In the genomic region with DNA sequence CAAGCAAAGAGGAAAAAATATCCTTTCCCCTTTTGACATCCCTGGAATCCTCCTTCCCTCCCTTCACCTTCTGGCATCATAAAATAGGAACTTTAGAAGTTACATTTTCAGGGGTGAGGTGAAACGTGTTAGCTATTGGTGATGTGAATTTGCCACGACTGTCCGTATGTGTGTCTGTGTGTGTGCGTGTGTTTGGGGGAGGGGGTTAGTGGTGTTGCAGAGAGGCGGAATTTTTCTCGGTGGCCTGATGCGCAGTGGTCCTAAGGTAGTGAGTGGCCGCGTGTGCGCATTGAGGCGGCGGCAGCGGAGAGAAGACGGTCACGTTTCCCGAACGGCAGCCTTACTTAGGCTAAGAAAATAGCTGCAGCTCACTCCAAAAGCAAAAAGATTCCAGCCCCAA, we compare ENCODE assay signal across 9 cellular contexts. TPM values are rescaled to one million over a fixed set of nuclear protein-coding genes. Genes with fewer than 3 reads are reported as not detected.
A peak's percentile ranks its signal among the peaks of the same experiment; 100 is the strongest.
DNase-seq lines count a peak whose midpoint lies in the region; ATAC-seq and TF ChIP-seq lines count a peak whose summit lies in the region.
"Had no signal": no experiment of that assay in that cellular context is flagged by ENCODE, and none has a peak within 500 bp of the region (broad histone marks: within the 10 kb centered on the region; RNA-seq: fewer than 3 reads in every experiment).

No MANE protein-coding gene starts in this region.

- WGBS in right lobe of liver (ENCODE audit: insufficient coverage, low coverage, low lambda C conversion rate, missing lambda C conversion rate) = 1% methylated on average over 10 of the region's 17 CpGs

- in situ Hi-C loops in HAP-1 (cut with MboI; ENCODE audit: low sequenced_read_pairs) = no loop called here

- TF ChIP-seq CTCF in WTC11 (IDR thresholded peaks at IDR 0.05) = no peak
- TF ChIP-seq CTCF in left ventricle myocardium inferior (IDR thresholded peaks at IDR 0.05; ENCODE audit: borderline replicate concordance) = no peak
- TF ChIP-seq CTCF in retinal pigment epithelial cell (conservative IDR thresholded peaks at IDR 0.05; ENCODE audit: low read depth, low read length) = no peak
- no peak for TF ChIP-seq CTCF in right lobe of liver (IDR thresholded peaks at IDR 0.05)

- H3K27ac Mint-ChIP-seq in WTC11 = no peak overlapping the region
- H3K27ac Mint-ChIP-seq in activated T-helper 17 cell treated with anti-CD3 and anti-CD28 coated beads, Interleukin-2, amount 50 U/mL, for 72 hours = no peak overlapping the region
- H3K27ac Mint-ChIP-seq: activated T-helper 2 cell treated with anti-CD3 and anti-CD28 coated beads, Interferon-gamma antibody, Interleukin-2, Interleukin-4, amounts not matched to agents 10 μg/mL and 5 μg/mL and 100 μg/mL, durations not matched to agents 14 hours and 24 hours and 36 hours had no signal

- peak overlapping the region; percentile 84 for H3K4me3 Mint-ChIP-seq in WTC11
- no peak overlapping the region for H3K4me3 Mint-ChIP-seq in activated T-helper 17 cell treated with anti-CD3 and anti-CD28 coated beads, Interleukin-2, amount 50 U/mL, for 72 hours

- CTCF ChIA-PET in WTC11 (lab: Charles Lee) = interaction anchor here (0.6 to 1.3 kb wide), 5 partner anchors 56 to 384 kb away, joined by 3 to 4 read pairs (median 3); no protein-coding TSS in a partner anchor

- H3K4me3 ChIP-seq in HAP-1 (peak overlapping the region; percentile 74), left ventricle myocardium inferior (peak overlapping the region; percentile 73), retinal pigment epithelial cell (ENCODE audit: low read length) (peak overlapping the region; percentile 99), right lobe of liver (peak overlapping the region in 1 of 3 donors; percentile 40)

- peaks cover 70% of the 10 kb centered on the region for H3K4me1 Mint-ChIP-seq in WTC11
- peaks cover 4% of the 10 kb centered on the region for H3K4me1 Mint-ChIP-seq in activated T-helper 17 cell treated with anti-CD3 and anti-CD28 coated beads, Interleukin-2, amount 50 U/mL, for 72 hours

- H3K4me1 ChIP-seq in HAP-1 = peaks cover 18% of the 10 kb centered on the region
- peaks cover 48% of the 10 kb centered on the region for H3K4me1 ChIP-seq in left ventricle myocardium inferior
- peaks cover 0 to 16% (median 0%) of the 10 kb centered on the region in 4 donors for H3K4me1 ChIP-seq in right lobe of liver

- intact Hi-C loops in left ventricle myocardium inferior (cut with micrococcal nuclease) (no loop called here), right lobe of liver (cut with DNase I) (no loop called here)

- DNase-seq in HAP-1 (ENCODE audit: low spot score in 2 of 2) (peak; percentile 26 to 59), WTC11 (ENCODE audit: low spot score) (peak; percentile 24), left ventricle myocardium inferior (no peak), retinal pigment epithelial cell (ENCODE audit: low read depth) (no peak), right lobe of liver (no peak)
- DNase-seq in activated CD8-positive, alpha-beta memory T cell treated with anti-CD3 and anti-CD28 coated beads, Interleukin-2, amount 50 U/mL, for 4 hours = no peak

- ATAC-seq in WTC11 (no peak), right lobe of liver (no peak), GM19452 (IDR thresholded peaks at IDR 0.05; ENCODE audit: unreplicated experiment) (no peak)
- no peak for ATAC-seq in activated T-helper 17 cell treated with anti-CD3 and anti-CD28 coated beads, Interleukin-2, amount 50 U/mL, for 72 hours (replicated peaks)

- H3K36me3 ChIP-seq in HAP-1 (replicated peaks) = no peaks in the 10 kb centered on the region
- no peaks in the 10 kb centered on the region for H3K36me3 ChIP-seq in left ventricle myocardium inferior
- no peaks in the 10 kb centered on the region for H3K36me3 ChIP-seq in right lobe of liver

- H3K9me3 ChIP-seq in HAP-1 (no peaks in the 10 kb centered on the region), left ventricle myocardium inferior (replicated peaks) (no peaks in the 10 kb centered on the region), right lobe of liver (no peaks in the 10 kb centered on the region)

- no peaks in the 10 kb centered on the region for H3K9me3 Mint-ChIP-seq in WTC11
- H3K9me3 Mint-ChIP-seq in activated T-helper 17 cell treated with anti-CD3 and anti-CD28 coated beads, Interleukin-2, amount 50 U/mL, for 72 hours = no peaks in the 10 kb centered on the region
- H3K9me3 Mint-ChIP-seq: activated T-helper 2 cell treated with anti-CD3 and anti-CD28 coated beads, Interferon-gamma antibody, Interleukin-2, Interleukin-4, amounts not matched to agents 10 μg/mL and 5 μg/mL and 100 μg/mL, durations not matched to agents 14 hours and 24 hours and 36 hours had no signal

- H3K27me3 ChIP-seq in HAP-1 (ENCODE audit: low read depth) = no peaks in the 10 kb centered on the region; the same call in 1 of the 2 replicates
- peaks cover 64% of the 10 kb centered on the region for H3K27me3 ChIP-seq in left ventricle myocardium inferior (ENCODE audit: low read depth)
- peaks cover 0 to 13% of the 10 kb centered on the region in 2 donors for H3K27me3 ChIP-seq in right lobe of liver

- POLR2A ChIA-PET in WTC11 (lab: Charles Lee) = interaction anchor here (0.7 to 1.2 kb wide), 3 partner anchors 12 to 79 kb away, joined by 3 to 5 read pairs (median 3); no protein-coding TSS in a partner anchor

- peaks cover 59% of the 10 kb centered on the region for H3K27me3 Mint-ChIP-seq in WTC11 (ENCODE audit: low read depth)
- H3K27me3 Mint-ChIP-seq in activated T-helper 17 cell treated with anti-CD3 and anti-CD28 coated beads, Interleukin-2, amount 50 U/mL, for 72 hours = peaks cover 52% of the 10 kb centered on the region

- no peak for TF ChIP-seq POLR2A in right lobe of liver (IDR thresholded peaks at IDR 0.05)

- no peaks in the 10 kb centered on the region for H3K36me3 Mint-ChIP-seq in WTC11
- H3K36me3 Mint-ChIP-seq in activated T-helper 17 cell treated with anti-CD3 and anti-CD28 coated beads, Interleukin-2, amount 50 U/mL, for 72 hours (ENCODE audit: low read depth) = no peaks in the 10 kb centered on the region

- H3K27ac ChIP-seq in left ventricle myocardium inferior (replicated peaks) (peak overlapping the region; percentile 63), right lobe of liver (no peak overlapping the region)

TF ChIP-seq in WTC11, 78 proteins besides CTCF, POLR2A, EP300 and RAD21:
- TF ChIP-seq PRRX2 (CRISPR knock-in tag; IDR thresholded peaks at IDR 0.05) (no peak), JUN (CRISPR knock-in tag; IDR thresholded peaks at IDR 0.05) (no peak), NR3C1 (CRISPR knock-in tag; conservative IDR thresholded peaks at IDR 0.05; ENCODE audit: low read depth) (no peak), CREB1 (CRISPR knock-in tag; IDR thresholded peaks at IDR 0.05) (no peak), RELA (CRISPR knock-in tag; IDR thresholded peaks at IDR 0.05; ENCODE audit: borderline replicate concordance) (no peak), ZNF396 (CRISPR knock-in tag; IDR thresholded peaks at IDR 0.05; ENCODE audit: borderline replicate concordance) (no peak), RORB (CRISPR knock-in tag; IDR thresholded peaks at IDR 0.05) (no peak), USF2 (CRISPR knock-in tag; IDR thresholded peaks at IDR 0.05) (no peak), KAT7 (CRISPR knock-in tag; IDR thresholded peaks at IDR 0.05; ENCODE audit: borderline replicate concordance) (no peak)

RNA-seq across cellular contexts. Expression of gene FLRT2, which starts 4.5 kb away (rescaled TPM):
- total RNA-seq in WTC11 (2021) (8.0 to 13.2 TPM (median 9.4 TPM) in 3 replicates), left ventricle myocardium inferior (4.7 TPM), right lobe of liver (1 to 10 TPM in 5 of 6 experiments, under 1 TPM in 1; 0.12 to 4.1 (median 2.0) TPM)
- not detected for total RNA-seq in activated T-helper 17 cell treated with anti-CD3 and anti-CD28 coated beads, Interleukin-2, amount 50 U/mL, for 72 hours
- total RNA-seq: activated T-helper 2 cell treated with anti-CD3 and anti-CD28 coated beads, Interferon-gamma antibody, Interleukin-2, Interleukin-4, amounts not matched to agents 10 μg/mL and 5 μg/mL and 100 μg/mL, durations not matched to agents 14 hours and 24 hours and 36 hours had no signal

Comparison
In these comparisons a context has a peak if more than half of its experiments do, and no peak if none do; other contexts are left out.
1. DNase-seq: peak in HAP-1 (2 of 2) and WTC11 (single experiment); none in left ventricle myocardium inferior (single experiment), retinal pigment epithelial cell (single experiment), right lobe of liver (0 of 3) and activated CD8-positive, alpha-beta memory T cell treated with anti-CD3 and anti-CD28 coated beads, Interleukin-2, amount 50 U/mL, for 4 hours (single experiment).